Comparison of ENCODE assay signal across 20 cellular contexts in genomic region chr10:88222878-88223277, GRCh38.
"Had no signal": no experiment of that assay in that cellular context is flagged by ENCODE, and none has a peak within 500 bp of the region (broad histone marks: within the 10 kb centered on the region; RNA-seq: fewer than 3 reads in every experiment).

No MANE protein-coding gene starts in this region.

- DNase-seq: activated CD4-positive, alpha-beta T cell treated with anti-CD3 and anti-CD28 coated beads, Interleukin-2, amount 10 ng/mL, durations not matched to agents 7 days and 5 days; activated CD8-positive, alpha-beta T cell treated with anti-CD3 and anti-CD28 coated beads, Interleukin-2, amount 10 ng/mL, durations not matched to agents 7 days and 5 days; activated naive CD4-positive, alpha-beta T cell treated with anti-CD3 and anti-CD28 coated beads for 36 hours; activated naive CD8-positive, alpha-beta T cell treated with anti-CD3 and anti-CD28 coated beads, Interleukin-2, amount 50 U/mL, for 24 hours; activated T-cell treated with anti-CD3 and anti-CD28 coated beads, Interleukin-2, amount 50 U/mL, for 24 hours; aorta; brain microvascular endothelial cell; heart right ventricle; immature natural killer cell; natural killer cell; pancreas; right lobe of liver; small intestine; stimulated activated CD4-positive, alpha-beta T cell treated with anti-CD3 and anti-CD28 coated beads, Interleukin-4, amount 100 ng/mL, for 1 hour; T-cell; T-helper 9 cell; testis had no signal

- H3K9me3 ChIP-seq: gastroesophageal sphincter, heart right ventricle, pancreas, right lobe of liver, testis had no signal

- H3K4me3 ChIP-seq: coronary artery, gastroesophageal sphincter, heart right ventricle, pancreas, right lobe of liver, testis had no signal

- H3K36me3 ChIP-seq: brain microvascular endothelial cell, gastroesophageal sphincter, heart right ventricle, pancreas, right lobe of liver had no signal

- H3K27me3 ChIP-seq: brain microvascular endothelial cell, gastroesophageal sphincter, heart right ventricle, pancreas, right lobe of liver, testis had no signal

- FAIRE-seq: endometrium, pancreas, small intestine had no signal

- H3K27ac ChIP-seq: brain microvascular endothelial cell, coronary artery, gastroesophageal sphincter, heart right ventricle, pancreas, testis had no signal
